In the genomic region with DNA sequence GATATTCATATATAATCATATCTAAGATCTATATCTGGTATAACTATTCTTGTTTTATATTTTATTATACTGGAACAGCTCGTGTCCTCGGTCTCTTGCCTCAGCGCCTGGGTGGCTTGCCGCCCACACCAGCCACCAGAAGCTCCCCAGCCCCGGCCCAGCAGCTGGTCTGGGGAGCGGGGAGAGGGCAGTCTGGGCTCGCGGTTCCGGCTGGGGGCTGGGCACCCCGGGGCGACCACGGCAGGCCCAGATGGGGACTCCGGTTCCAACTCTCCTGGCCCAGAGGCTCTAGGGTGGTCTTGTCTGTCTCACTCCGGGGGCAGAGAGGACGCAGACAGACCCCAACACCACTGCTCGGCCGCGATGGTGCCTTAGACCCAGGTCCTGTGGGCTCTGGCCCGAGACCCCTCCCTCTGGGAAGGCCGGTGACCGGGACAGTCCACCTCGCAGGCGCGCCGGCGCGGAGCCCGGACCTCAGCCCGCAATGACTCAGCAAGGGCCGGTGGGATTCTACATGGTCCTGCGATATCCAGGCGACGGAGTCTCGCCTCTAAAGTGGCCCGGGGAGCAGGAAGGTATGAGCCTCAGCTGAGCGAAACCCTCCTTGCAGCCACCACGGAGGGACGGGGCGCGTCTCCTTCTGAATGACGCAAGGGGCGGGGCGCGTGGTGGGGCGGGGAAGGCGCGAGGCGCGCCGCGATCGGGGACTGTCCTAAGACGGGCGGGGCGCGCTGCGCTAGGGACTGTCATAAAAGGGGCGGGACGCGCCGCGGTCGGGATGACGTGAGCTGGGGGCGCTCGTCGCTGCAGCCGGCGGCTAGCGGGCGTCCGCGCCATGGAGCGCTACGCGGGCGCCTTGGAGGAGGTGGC, we compare ENCODE assay signal across 8 cellular contexts. TPM values are rescaled to one million over a fixed set of nuclear protein-coding genes. Genes with fewer than 3 reads are reported as not detected.
DNase-seq lines count a peak whose midpoint lies in the region; ATAC-seq and TF ChIP-seq lines count a peak whose summit lies in the region.

A gene (plus strand): TSS at position 781 of the 870 bp plus-strand sequence. CDS start 55 bp downstream, at position 836.

- no peak within 1 kb of the TSS for H3K27ac ChIP-seq in PC-9
- H3K27ac ChIP-seq in ovary = no peak within 1 kb of the TSS

- no peak within 1 kb of the TSS for H3K4me3 ChIP-seq in PC-9
- no peak within 1 kb of the TSS for H3K4me3 ChIP-seq in ovary

- no peak for TF ChIP-seq CTCF in PC-9 (conservative IDR thresholded peaks at IDR 0.05)
- TF ChIP-seq CTCF in natural killer cell (IDR thresholded peaks at IDR 0.05) = no peak
- TF ChIP-seq CTCF in ovary (IDR thresholded peaks at IDR 0.05) = no peak

- no peak within 1 kb of the TSS for H2AFZ ChIP-seq in PC-9

- no peak within 1 kb of the TSS for H3K27ac Mint-ChIP-seq in natural killer cell

- no peak within 1 kb of the TSS for H3K4me3 Mint-ChIP-seq in natural killer cell

- H3K36me3 Mint-ChIP-seq in natural killer cell = no peaks in the 10 kb centered on the region

- no peaks in the 10 kb centered on the region for H3K4me1 ChIP-seq in PC-9 (replicated peaks; ENCODE audit: insufficient read depth)
- H3K4me1 ChIP-seq in ovary (ENCODE audit: insufficient read depth) = no peaks in the 10 kb centered on the region

- intact Hi-C loops in PC-9 (cut with micrococcal nuclease; ENCODE audit: unreplicated experiment) (no loop called here), natural killer cell (cut with micrococcal nuclease) (no loop called here), ovary (cut with DNase I) (no loop called here)

- H3K27me3 Mint-ChIP-seq in natural killer cell (ENCODE audit: low read depth in 2 of 2) = no peaks in the 10 kb centered on the region

- CTCF ChIA-PET in PC-9 (lab: Charles Lee) = interaction anchor here (0.6 kb wide), 2 partner anchors 79 to 398 kb away, joined by 4 to 17 read pairs; no protein-coding TSS in a partner anchor

- no peaks in the 10 kb centered on the region for H3K9me2 ChIP-seq in PC-9 (ENCODE audit: insufficient read depth)

- TF ChIP-seq EP300 in ovary (IDR thresholded peaks at IDR 0.05) = no peak

- ATAC-seq in GM19023 (IDR thresholded peaks at IDR 0.05; ENCODE audit: unreplicated experiment) (peak; percentile 97), HG02588 (IDR thresholded peaks at IDR 0.05; ENCODE audit: unreplicated experiment) (peak; percentile 88), natural killer cell (peak; percentile 94 to 99 (median 94))

- no peaks in the 10 kb centered on the region for H3K9me3 ChIP-seq in PC-9 (ENCODE audit: insufficient read depth, low read depth)
- no peaks in the 10 kb centered on the region for H3K9me3 ChIP-seq in ovary

- no peaks in the 10 kb centered on the region for H3F3A ChIP-seq in PC-9 (ENCODE audit: insufficient read depth, low read depth)

- H3K4me1 Mint-ChIP-seq in natural killer cell = no peaks in the 10 kb centered on the region

- no peaks in the 10 kb centered on the region for H4K20me1 ChIP-seq in PC-9 (ENCODE audit: insufficient read depth)

- H3K9me3 Mint-ChIP-seq in natural killer cell = no peaks in the 10 kb centered on the region

- DNase-seq in PC-9 (no peak), natural killer cell (no peak), NCI-H2196 treated with DMSO at 0.1 percent for 48 hours (lab: John Stamatoyannopoulos, UW; ENCODE audit: unreplicated experiment) (no peak), NK-92 (lab: John Stamatoyannopoulos, UW; ENCODE audit: unreplicated experiment) (no peak), ovary (no peak)
- DNase-seq in stimulated activated naive CD4-positive, alpha-beta T cell treated with Interleukin-2 at 50 U/mL for 16 hours (lab: John Stamatoyannopoulos, UW) = no peak

- H3K27me3 ChIP-seq in PC-9 (ENCODE audit: insufficient read depth, low read depth) (no peaks in the 10 kb centered on the region), ovary (no peaks in the 10 kb centered on the region)

- H3K36me3 ChIP-seq in PC-9 (ENCODE audit: low read depth) = no peaks in the 10 kb centered on the region
- H3K36me3 ChIP-seq in ovary = no peaks in the 10 kb centered on the region

- TF ChIP-seq POLR2A in ovary (IDR thresholded peaks at IDR 0.05) = no peak

- TSS peak; percentile 96 for BruUV-seq in PC-9 (replicated peaks; lab: Mats Ljungman, UMichigan)

- no peaks in the 10 kb centered on the region for H3K79me2 ChIP-seq in PC-9 (ENCODE audit: low read depth)

- WGBS in ovary, 3 donors = no CpG with 5 or more reads among the region's 77 CpGs

- POLR2A ChIA-PET in PC-9 (lab: Charles Lee; ENCODE audit: unreplicated experiment) = interaction anchor here (0.7 kb wide), 2 partner anchors 282 to 749 kb away, joined by 5 to 15 read pairs; no protein-coding TSS in a partner anchor

- no peak within 1 kb of the TSS for H3K4me2 ChIP-seq in PC-9

RNA-seq across cellular contexts. Expression of the gene that starts here (rescaled TPM):
- total RNA-seq in PC-9 (2021) (0.63 and 1.4 TPM in 2 replicates), natural killer cell (1 to 10 TPM; 5.8 to 8.2 (median 8.1) TPM), ovary (1 to 10 TPM in 3 of 7 donors, under 1 TPM in 4; 0.35 to 4.9 (median 0.92) TPM)
- under 1 TPM; 0.28 to 0.37 TPM for polyA plus RNA-seq in ovary
